16 cellular contexts compared by ENCODE assay signal in the genomic region with DNA sequence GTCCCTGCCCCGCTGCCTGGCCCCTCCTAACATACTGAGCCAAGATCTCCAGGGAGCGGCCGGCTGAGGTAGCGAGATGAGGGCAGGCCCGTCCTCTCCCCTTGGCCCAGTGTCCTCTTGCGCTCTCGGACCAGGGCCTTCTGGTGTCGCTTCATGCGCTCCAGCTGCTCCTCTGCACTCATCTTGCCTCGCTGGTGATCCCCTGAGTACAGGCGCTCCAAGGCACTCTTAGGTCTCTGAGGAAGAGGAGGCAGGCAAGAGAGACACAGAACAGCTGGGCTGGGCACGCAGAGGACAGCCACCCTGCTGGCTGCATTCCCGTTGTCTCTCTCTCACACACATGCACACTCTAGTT. TPM values are rescaled to one million over a fixed set of nuclear protein-coding genes. Genes with fewer than 3 reads are reported as not detected.
DNase-seq lines count a peak whose midpoint lies in the region; ATAC-seq and TF ChIP-seq lines count a peak whose summit lies in the region.
"Had no signal": no experiment of that assay in that cellular context is flagged by ENCODE, and none has a peak within 500 bp of the region (broad histone marks: within the 10 kb centered on the region; RNA-seq: fewer than 3 reads in every experiment).

No MANE protein-coding gene starts in this region.

- TF ChIP-seq CTCF in mammary epithelial cell (conservative IDR thresholded peaks at IDR 0.05 in 1 of 2, IDR thresholded peaks at IDR 0.05 in 1 of 2; ENCODE audit: extremely low read depth in 1 of 2, insufficient read depth in 1 of 2, low read depth in 1 of 2, low read length in 2 of 2) (no peak), thyroid gland (IDR thresholded peaks at IDR 0.05) (no peak), foreskin keratinocyte (conservative IDR thresholded peaks at IDR 0.05) (no peak)

- H2BK5ac ChIP-seq in mesenchymal stem cell (ENCODE audit: low read depth, low read length, poor library complexity, severe bottlenecking) = no peak overlapping the region

- in situ Hi-C loops in mammary epithelial cell (cut with MboI; ENCODE audit: low sequenced_read_pairs in 2 of 2) = no loop called here

- H3K27ac Mint-ChIP-seq in activated naive CD4-positive, alpha-beta T cell treated with anti-CD3 and anti-CD28 coated beads for 36 hours = no peak overlapping the region
- H3K27ac Mint-ChIP-seq: activated T-helper 1 cell treated with anti-CD3 and anti-CD28 coated beads, Interleukin-12 subunit alpha, Interleukin-12 subunit beta, Interleukin-2, Interleukin-4 antibody, amounts not matched to agents 30 ng/mL and 10 ng/mL and 1 ng/mL, durations not matched to agents 14 hours and 24 hours and 36 hours; CD4-positive, CD25-positive, alpha-beta regulatory T cell; IgD-negative memory B cell had no signal

- dilution Hi-C loops in mammary epithelial cell (cut with HindIII; ENCODE audit: low sequenced_read_pairs) = no loop called here

- no peaks in the 10 kb centered on the region for H3K27me3 Mint-ChIP-seq in activated naive CD4-positive, alpha-beta T cell treated with anti-CD3 and anti-CD28 coated beads for 36 hours (ENCODE audit: low read depth)
- H3K27me3 Mint-ChIP-seq: CD4-positive, CD25-positive, alpha-beta regulatory T cell had no signal

- H4K20me1 ChIP-seq in mammary epithelial cell (ENCODE audit: insufficient read depth, low read length) = no peaks in the 10 kb centered on the region

- H3K79me2 ChIP-seq in mammary epithelial cell (ENCODE audit: insufficient read depth, low read length) = no peaks in the 10 kb centered on the region
- H3K79me2 ChIP-seq: parathyroid adenoma had no signal

- H3K4ac ChIP-seq in mesenchymal stem cell (ENCODE audit: low read depth in 1 of 2, low read length in 2 of 2) = no peak overlapping the region

- H2BK120ac ChIP-seq in mesenchymal stem cell (ENCODE audit: low read depth, low read length) = no peak overlapping the region

- BruUV-seq in mammary epithelial cell (replicated peaks; lab: Mats Ljungman, UMichigan) = no TSS peak

- H3K18ac ChIP-seq in mesenchymal stem cell (ENCODE audit: low read depth in 1 of 2, low read length in 2 of 2) = peak overlapping the region in 1 of 2 experiments; percentile 23

- intact Hi-C loops in Right ventricle myocardium superior (cut with DNase I) (loop anchor here (5.0 to 10.0 kb wide), 2 partner anchors 96 to 273 kb away; no protein-coding TSS in a partner anchor), Right ventricle myocardium inferior (cut with DNase I) (loop anchor here (2.0 to 5.0 kb wide), 3 partner anchors 33 to 148 kb away; no protein-coding TSS in a partner anchor), mammary epithelial cell (cut with micrococcal nuclease) (loop anchor here (2.0 to 5.0 kb wide), 3 partner anchors 32 to 738 kb away; no protein-coding TSS in a partner anchor), thyroid gland (cut with DNase I) (loop anchor here (5.0 to 10.0 kb wide), 2 partner anchors 88 to 146 kb away; no protein-coding TSS in a partner anchor)
- intact Hi-C loops in activated naive CD4-positive, alpha-beta T cell treated with anti-CD3 and anti-CD28 coated beads for 36 hours (cut with micrococcal nuclease) = loop anchor here (5.0 kb wide), 1 partner anchor 148 kb away; no protein-coding TSS in a partner anchor

- no peak for TF ChIP-seq POLR2A in thyroid gland (IDR thresholded peaks at IDR 0.05)

- WGBS in mammary epithelial cell (ENCODE audit: low coverage, missing lambda C conversion rate) = 95% methylated on average over 11 of the region's 13 CpGs
- WGBS in mesenchymal stem cell = 91% methylated on average over 13 of the region's 13 CpGs
- whole genome bisulfite sequencing in thyroid gland, 2 donors = 50 to 62% methylated on average over 9 to 13 of the region's 13 CpGs

- no peak overlapping the region for H3K9ac ChIP-seq in mammary epithelial cell (ENCODE audit: insufficient read depth, low read length)
- H3K9ac ChIP-seq in mesenchymal stem cell (ENCODE audit: low read length) = peak overlapping the region; percentile 4
- H3K9ac ChIP-seq: parathyroid adenoma had no signal

- H3K36me3 ChIP-seq in mammary epithelial cell (ENCODE audit: insufficient read depth, low read length) (no peaks in the 10 kb centered on the region), mesenchymal stem cell (ENCODE audit: control insufficient read depth in 1 of 2, insufficient read depth in 2 of 2, low read depth in 1 of 2, low read length in 2 of 2) (peaks cover 0 to 26% of the 10 kb centered on the region in 2 experiments), thyroid gland (no peaks in the 10 kb centered on the region)

- H3K9me3 Mint-ChIP-seq in activated naive CD4-positive, alpha-beta T cell treated with anti-CD3 and anti-CD28 coated beads for 36 hours = no peaks in the 10 kb centered on the region
- H3K9me3 Mint-ChIP-seq: activated naive CD4-positive, alpha-beta T cell treated with anti-CD3 and anti-CD28 coated beads, Interleukin-2, amount 50 U/mL, for 72 hours; activated T-helper 1 cell treated with anti-CD3 and anti-CD28 coated beads, Interleukin-12 subunit alpha, Interleukin-12 subunit beta, Interleukin-2, Interleukin-4 antibody, amounts not matched to agents 30 ng/mL and 10 ng/mL and 1 ng/mL, durations not matched to agents 14 hours and 24 hours and 36 hours; CD4-positive, CD25-positive, alpha-beta regulatory T cell; central memory CD8-positive, alpha-beta T cell; IgD-negative memory B cell had no signal

- H3K27me3 ChIP-seq in mammary epithelial cell (ENCODE audit: insufficient read depth, low read length) = no peaks in the 10 kb centered on the region
- H3K27me3 ChIP-seq in mesenchymal stem cell (ENCODE audit: control insufficient read depth in 1 of 2, insufficient read depth in 1 of 2, low read length in 2 of 2) = no peaks in the 10 kb centered on the region
- no peaks in the 10 kb centered on the region for H3K27me3 ChIP-seq in thyroid gland
- no peaks in the 10 kb centered on the region for H3K27me3 ChIP-seq in foreskin keratinocyte
- H3K27me3 ChIP-seq: dorsolateral prefrontal cortex had no signal

- peak overlapping the region; percentile 28 for H2BK15ac ChIP-seq in mesenchymal stem cell (ENCODE audit: low read depth, poor library complexity, severe bottlenecking)

- H2AK5ac ChIP-seq in mesenchymal stem cell (ENCODE audit: low read length, severe bottlenecking) = no peak overlapping the region

- no peaks in the 10 kb centered on the region for H3K79me1 ChIP-seq in mesenchymal stem cell (replicated peaks; ENCODE audit: low read length, poor library complexity, severe bottlenecking)

- H3K4me2 ChIP-seq in mammary epithelial cell (ENCODE audit: insufficient read depth, low read depth, low read length) = peak overlapping the region; percentile 65
- H3K4me2 ChIP-seq in mesenchymal stem cell (ENCODE audit: low read length, poor library complexity, severe bottlenecking) = no peak overlapping the region

- H2BK12ac ChIP-seq in mesenchymal stem cell (ENCODE audit: low read length in 2 of 2) = peak overlapping the region in 1 of 2 experiments; percentile 45

- no peaks in the 10 kb centered on the region for H3K9me3 ChIP-seq in mammary epithelial cell (replicated peaks; ENCODE audit: insufficient read depth, low read length)
- no peaks in the 10 kb centered on the region for H3K9me3 ChIP-seq in mesenchymal stem cell (ENCODE audit: control insufficient read depth, low read length)
- H3K9me3 ChIP-seq in thyroid gland = no peaks in the 10 kb centered on the region

- H3K23ac ChIP-seq in mesenchymal stem cell (ENCODE audit: low read length in 2 of 2) = no peak overlapping the region

- H4K8ac ChIP-seq in mesenchymal stem cell (ENCODE audit: low read length) = no peak overlapping the region

- DNase-seq in Right ventricle myocardium superior (peak; percentile 47), Right ventricle myocardium inferior (ENCODE audit: missing footprints) (no peak), mammary epithelial cell (no peak), mesenchymal stem cell (no peak), thyroid gland (peak; percentile 56 to 63), foreskin keratinocyte (no peak)
- DNase-seq in activated naive CD4-positive, alpha-beta T cell treated with anti-CD3 and anti-CD28 coated beads for 36 hours = no peak

- no peaks in the 10 kb centered on the region for H3K36me3 Mint-ChIP-seq in activated naive CD4-positive, alpha-beta T cell treated with anti-CD3 and anti-CD28 coated beads for 36 hours (ENCODE audit: low read depth)
- H3K36me3 Mint-ChIP-seq: activated naive CD4-positive, alpha-beta T cell treated with anti-CD3 and anti-CD28 coated beads, Interleukin-2, amount 50 U/mL, for 72 hours; CD4-positive, CD25-positive, alpha-beta regulatory T cell had no signal

- H3K4me1 ChIP-seq in mammary epithelial cell (ENCODE audit: insufficient read depth, low read length) (peaks cover 60% of the 10 kb centered on the region), mesenchymal stem cell (ENCODE audit: control insufficient read depth, insufficient read depth, low read depth, low read length) (peaks cover 19% of the 10 kb centered on the region), thyroid gland (peaks cover 51 to 76% of the 10 kb centered on the region in 2 donors), foreskin keratinocyte (peaks cover 29% of the 10 kb centered on the region)

- ATAC-seq in Right ventricle myocardium superior (ENCODE audit: poor library complexity) (no peak), Right ventricle myocardium inferior (no peak), HG03097 (IDR thresholded peaks at IDR 0.05; ENCODE audit: low FRiP score, unreplicated experiment) (no peak), foreskin keratinocyte (no peak)

- peak overlapping the region; percentile 0 for H4K91ac ChIP-seq in mesenchymal stem cell (ENCODE audit: low read length)

- no peak overlapping the region for H3K14ac ChIP-seq in mesenchymal stem cell (ENCODE audit: low read length in 2 of 2)

- peak overlapping the region; percentile 62 for H3K27ac ChIP-seq in mammary epithelial cell (ENCODE audit: insufficient read depth, low read depth, low read length)
- H3K27ac ChIP-seq in mesenchymal stem cell (ENCODE audit: low read length, poor library complexity, severe bottlenecking) = no peak overlapping the region
- peak overlapping the region; percentile 29 to 91 (median 87) for H3K27ac ChIP-seq in thyroid gland
- no peak overlapping the region for H3K27ac ChIP-seq in foreskin keratinocyte
- H3K27ac ChIP-seq: parathyroid adenoma had no signal

- no peak overlapping the region for H2AFZ ChIP-seq in mammary epithelial cell (ENCODE audit: low read depth, low read length)
- no peak overlapping the region for H2AFZ ChIP-seq in mesenchymal stem cell (ENCODE audit: low read depth, low read length)
- H2AFZ ChIP-seq: parathyroid adenoma had no signal

- no peaks in the 10 kb centered on the region for H3K4me1 Mint-ChIP-seq in activated naive CD4-positive, alpha-beta T cell treated with anti-CD3 and anti-CD28 coated beads for 36 hours (ENCODE audit: low read depth)
- H3K4me1 Mint-ChIP-seq: CD4-positive, CD25-positive, alpha-beta regulatory T cell; central memory CD8-positive, alpha-beta T cell had no signal

- H3K4me3 ChIP-seq in mammary epithelial cell (replicated peaks in 1 of 3; ENCODE audit: insufficient read depth in 1 of 3, low read depth in 2 of 3, low read length in 3 of 3) (no peak overlapping the region), mesenchymal stem cell (ENCODE audit: insufficient read depth in 1 of 2, low read depth in 1 of 2, low read length in 2 of 2) (no peak overlapping the region), thyroid gland (replicated peaks in 1 of 3) (no peak overlapping the region)
- H3K4me3 ChIP-seq: dorsolateral prefrontal cortex, lung had no signal

- no peak overlapping the region for H3K4me3 Mint-ChIP-seq in activated naive CD4-positive, alpha-beta T cell treated with anti-CD3 and anti-CD28 coated beads for 36 hours
- H3K4me3 Mint-ChIP-seq: activated T-helper 1 cell treated with anti-CD3 and anti-CD28 coated beads, Interleukin-12 subunit alpha, Interleukin-12 subunit beta, Interleukin-2, Interleukin-4 antibody, amounts not matched to agents 30 ng/mL and 10 ng/mL and 1 ng/mL, durations not matched to agents 14 hours and 24 hours and 36 hours; CD4-positive, CD25-positive, alpha-beta regulatory T cell; central memory CD8-positive, alpha-beta T cell; IgD-negative memory B cell had no signal

- CTCF ChIA-PET in mammary epithelial cell (lab: Charles Lee; ENCODE audit: low non-redundant PET) = no interaction called here
- CTCF ChIA-PET in activated naive CD4-positive, alpha-beta T cell treated with anti-CD3 and anti-CD28 coated beads for 36 hours (lab: Charles Lee) = interaction anchor here (1.2 to 6.4 kb wide), 10 partner anchors 8 to 276 kb away, joined by 4 to 29 read pairs (median 6); no protein-coding TSS in a partner anchor

RNA-seq across cellular contexts. Expression of a gene that starts 50.6 kb away (rescaled TPM):
- 110 TPM for total RNA-seq in Right ventricle myocardium superior
- total RNA-seq in Right ventricle myocardium inferior = 102 TPM
- 100 to 1,000 TPM in 1 of 2 donors, 10 to 100 TPM in 1; 94.0 to 115 TPM for total RNA-seq in mammary epithelial cell
- 85.1 TPM for polyA plus RNA-seq in mammary epithelial cell
- 108 TPM for polyA minus RNA-seq in mammary epithelial cell
- polyA plus RNA-seq in mesenchymal stem cell (2013, experiment 1 of 2) = 134 TPM
- 133 TPM for polyA plus RNA-seq in mesenchymal stem cell (2013, experiment 2 of 2)
- total RNA-seq in thyroid gland = 100 to 1,000 TPM; 190 to 280 (median 195) TPM
- total RNA-seq in activated naive CD4-positive, alpha-beta T cell treated with anti-CD3 and anti-CD28 coated beads for 36 hours = 100 to 1,000 TPM; 114 to 123 TPM
- 110 and 126 TPM in 2 replicates for total RNA-seq in foreskin keratinocyte
- 91.1 and 106 TPM in 2 replicates for polyA plus RNA-seq in foreskin keratinocyte

Comparison
In these comparisons a context has a peak if more than half of its experiments do, and no peak if none do; other contexts are left out.
1. DNase-seq: peak in Right ventricle myocardium superior (single experiment) and thyroid gland (2 of 2); none in Right ventricle myocardium inferior (single experiment), mammary epithelial cell (single experiment), mesenchymal stem cell (single experiment), activated naive CD4-positive, alpha-beta T cell treated with anti-CD3 and anti-CD28 coated beads for 36 hours (single experiment) and foreskin keratinocyte (0 of 2).
2. H3K27ac ChIP-seq: peak in mammary epithelial cell (single experiment) and thyroid gland (3 of 3); none in mesenchymal stem cell (single experiment) and foreskin keratinocyte (single experiment).